1 cellular context compared by ENCODE assay signal in the genomic region with DNA sequence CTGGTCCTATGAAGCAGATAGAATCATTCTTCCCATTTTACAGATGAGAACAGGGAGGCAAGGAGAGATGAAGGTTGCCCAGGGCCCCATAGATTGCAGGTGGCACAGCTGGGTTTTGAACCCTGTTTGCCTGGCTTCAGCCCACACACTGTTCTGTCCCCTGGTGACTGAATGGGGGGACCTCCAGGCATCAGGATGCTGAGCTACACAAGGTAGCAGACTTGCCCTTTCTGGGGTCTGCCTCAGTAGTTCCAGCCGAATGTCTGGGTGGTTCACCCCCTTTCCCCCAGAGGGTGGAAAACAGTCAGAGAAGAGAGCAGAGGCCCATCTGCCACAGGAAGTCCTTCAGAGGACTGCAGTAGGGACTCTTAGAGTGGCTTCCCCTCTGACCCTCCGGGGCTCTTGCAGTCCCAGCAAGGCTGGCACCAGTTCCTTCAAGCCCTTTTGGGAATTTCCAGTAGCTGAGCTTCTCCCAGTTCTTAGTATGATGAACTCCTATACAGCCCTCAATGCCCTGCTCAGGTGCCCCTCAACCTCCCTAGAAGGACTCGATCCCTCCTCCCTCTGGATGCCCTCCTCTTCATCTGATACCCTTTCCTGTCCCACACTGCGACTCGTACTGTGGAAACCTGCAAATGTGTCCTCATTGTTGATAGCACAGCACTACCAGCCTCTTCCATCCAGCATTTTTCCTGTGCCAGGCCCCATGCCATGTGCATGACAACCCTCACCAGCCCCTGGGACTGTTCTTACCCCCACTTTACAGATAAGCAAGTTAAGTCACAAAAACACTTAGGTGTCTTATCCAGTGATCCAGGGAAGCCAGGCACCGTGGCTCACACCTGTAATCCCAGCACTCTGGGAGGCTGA.
TF ChIP-seq lines count a peak whose summit lies in the region.

No MANE protein-coding gene starts in this region.

TF ChIP-seq in K562, 482 proteins besides CTCF, POLR2A, EP300 and RAD21:
- TF ChIP-seq ZBTB2 (IDR thresholded peaks at IDR 0.05): no peak
- no peak for TF ChIP-seq CHCHD3 (CRISPR knock-in tag; IDR thresholded peaks at IDR 0.05)
- TF ChIP-seq NR2F6 (CRISPR knock-in tag; IDR thresholded peaks at IDR 0.05): no peak
- TF ChIP-seq, protein P1, sequence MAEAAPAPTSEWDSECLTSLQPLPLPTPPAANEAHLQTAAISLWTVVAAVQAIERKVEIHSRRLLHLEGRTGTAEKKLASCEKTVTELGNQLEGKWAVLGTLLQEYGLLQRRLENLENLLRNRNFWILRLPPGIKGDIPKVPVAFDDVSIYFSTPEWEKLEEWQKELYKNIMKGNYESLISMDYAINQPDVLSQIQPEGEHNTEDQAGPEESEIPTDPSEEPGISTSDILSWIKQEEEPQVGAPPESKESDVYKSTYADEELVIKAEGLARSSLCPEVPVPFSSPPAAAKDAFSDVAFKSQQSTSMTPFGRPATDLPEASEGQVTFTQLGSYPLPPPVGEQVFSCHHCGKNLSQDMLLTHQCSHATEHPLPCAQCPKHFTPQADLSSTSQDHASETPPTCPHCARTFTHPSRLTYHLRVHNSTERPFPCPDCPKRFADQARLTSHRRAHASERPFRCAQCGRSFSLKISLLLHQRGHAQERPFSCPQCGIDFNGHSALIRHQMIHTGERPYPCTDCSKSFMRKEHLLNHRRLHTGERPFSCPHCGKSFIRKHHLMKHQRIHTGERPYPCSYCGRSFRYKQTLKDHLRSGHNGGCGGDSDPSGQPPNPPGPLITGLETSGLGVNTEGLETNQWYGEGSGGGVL (CRISPR knock-in tag; IDR thresholded peaks at IDR 0.05): no peak
- no peak for TF ChIP-seq SMARCB1 (IDR thresholded peaks at IDR 0.05; ENCODE audit: insufficient read length, low read depth)
- no peak for TF ChIP-seq ZNF696 (CRISPR knock-in tag; conservative IDR thresholded peaks at IDR 0.05)
- TF ChIP-seq DDX20 (tag; IDR thresholded peaks at IDR 0.05; ENCODE audit: low read depth): no peak
- TF ChIP-seq, protein P2, sequence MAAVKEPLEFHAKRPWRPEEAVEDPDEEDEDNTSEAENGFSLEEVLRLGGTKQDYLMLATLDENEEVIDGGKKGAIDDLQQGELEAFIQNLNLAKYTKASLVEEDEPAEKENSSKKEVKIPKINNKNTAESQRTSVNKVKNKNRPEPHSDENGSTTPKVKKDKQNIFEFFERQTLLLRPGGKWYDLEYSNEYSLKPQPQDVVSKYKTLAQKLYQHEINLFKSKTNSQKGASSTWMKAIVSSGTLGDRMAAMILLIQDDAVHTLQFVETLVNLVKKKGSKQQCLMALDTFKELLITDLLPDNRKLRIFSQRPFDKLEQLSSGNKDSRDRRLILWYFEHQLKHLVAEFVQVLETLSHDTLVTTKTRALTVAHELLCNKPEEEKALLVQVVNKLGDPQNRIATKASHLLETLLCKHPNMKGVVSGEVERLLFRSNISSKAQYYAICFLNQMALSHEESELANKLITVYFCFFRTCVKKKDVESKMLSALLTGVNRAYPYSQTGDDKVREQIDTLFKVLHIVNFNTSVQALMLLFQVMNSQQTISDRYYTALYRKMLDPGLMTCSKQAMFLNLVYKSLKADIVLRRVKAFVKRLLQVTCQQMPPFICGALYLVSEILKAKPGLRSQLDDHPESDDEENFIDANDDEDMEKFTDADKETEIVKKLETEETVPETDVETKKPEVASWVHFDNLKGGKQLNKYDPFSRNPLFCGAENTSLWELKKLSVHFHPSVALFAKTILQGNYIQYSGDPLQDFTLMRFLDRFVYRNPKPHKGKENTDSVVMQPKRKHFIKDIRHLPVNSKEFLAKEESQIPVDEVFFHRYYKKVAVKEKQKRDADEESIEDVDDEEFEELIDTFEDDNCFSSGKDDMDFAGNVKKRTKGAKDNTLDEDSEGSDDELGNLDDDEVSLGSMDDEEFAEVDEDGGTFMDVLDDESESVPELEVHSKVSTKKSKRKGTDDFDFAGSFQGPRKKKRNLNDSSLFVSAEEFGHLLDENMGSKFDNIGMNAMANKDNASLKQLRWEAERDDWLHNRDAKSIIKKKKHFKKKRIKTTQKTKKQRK (IDR thresholded peaks at IDR 0.05; ENCODE audit: borderline replicate concordance, low read depth, low read length): no peak
- TF ChIP-seq RBM25 (IDR thresholded peaks at IDR 0.05; ENCODE audit: low read depth, low read length, severe bottlenecking): peak; percentile 21
TF ChIP-seq in K562: peak in this region for 1.
